9 cellular contexts compared by ENCODE assay signal in genomic region chrX:25020391-25021131, GRCh38. TPM values are rescaled to one million over a fixed set of nuclear protein-coding genes. Genes with fewer than 3 reads are reported as not detected.
A peak's percentile ranks its signal among the peaks of the same experiment; 100 is the strongest.
DNase-seq lines count a peak whose midpoint lies in the region; ATAC-seq and TF ChIP-seq lines count a peak whose summit lies in the region.
"Had no signal": no experiment of that assay in that cellular context is flagged by ENCODE, and none has a peak within 500 bp of the region (broad histone marks: within the 10 kb centered on the region; RNA-seq: fewer than 3 reads in every experiment).

No MANE protein-coding gene starts in this region.

- no peaks in the 10 kb centered on the region for H3K9me1 ChIP-seq in IMR-90 (ENCODE audit: insufficient read depth, low read length)

- no peak overlapping the region for H2AFZ ChIP-seq in IMR-90 (replicated peaks; ENCODE audit: low read length, poor library complexity)

- H3K9me3 ChIP-seq in IMR-90 (ENCODE audit: control insufficient read depth, insufficient read depth, low read length) (peaks cover 10% of the 10 kb centered on the region; the same call in 1 of the 2 replicates), testis (no peaks in the 10 kb centered on the region)
- no peaks in the 10 kb centered on the region for H3K9me3 ChIP-seq in effector memory CD4-positive, alpha-beta T cell (ENCODE audit: control insufficient read depth, low read length)

- no peak overlapping the region for H4K91ac ChIP-seq in IMR-90 (ENCODE audit: insufficient read depth, low read depth, low read length)

- H3K9ac ChIP-seq in IMR-90 (ENCODE audit: low read depth, low read length), result no peak overlapping the region

- dilution Hi-C loops in IMR-90 (cut with HindIII; ENCODE audit: low sequenced_read_pairs, unreplicated experiment), result no loop called here

- H2AK9ac ChIP-seq in IMR-90 (replicated peaks; ENCODE audit: low read depth, low read length, poor library complexity), result no peak overlapping the region

- peaks cover 19% of the 10 kb centered on the region for H3K4me1 Mint-ChIP-seq in activated CD8-positive, alpha-beta T cell treated with anti-CD3 and anti-CD28 coated beads, Interleukin-2, amount 10 ng/mL, durations not matched to agents 7 days and 5 days (ENCODE audit: low read depth)
- peaks cover 25 to 28% of the 10 kb centered on the region in 2 donors for H3K4me1 Mint-ChIP-seq in immature natural killer cell

- TF ChIP-seq POLR2A in IMR-90 (IDR thresholded peaks at IDR 0.05; ENCODE audit: low read depth, low read length), result no peak
- TF ChIP-seq POLR2A in testis (IDR thresholded peaks at IDR 0.05), result no peak

- no peak overlapping the region for H3K4ac ChIP-seq in IMR-90 (ENCODE audit: low read depth, low read length)

- CTCF ChIA-PET in IMR-90 (lab: Yijun Ruan, JAX), result interaction anchor here (1.0 to 1.6 kb wide), 3 partner anchors 12 to 222 kb away, joined by 3 to 4 read pairs (median 3); no protein-coding TSS in a partner anchor
- CTCF ChIA-PET in activated CD8-positive, alpha-beta T cell treated with anti-CD3 and anti-CD28 coated beads, Interleukin-2, amount 10 ng/mL, durations not matched to agents 7 days and 5 days (lab: Charles Lee), result interaction anchor here (0.8 to 2.9 kb wide), 3 partner anchors 9 to 181 kb away, joined by 3 to 16 read pairs (median 15); no protein-coding TSS in a partner anchor

- no peaks in the 10 kb centered on the region for H3K79me1 ChIP-seq in IMR-90 (ENCODE audit: low read depth in 1 of 2, low read length in 2 of 2)

- H3K4me3 ChIP-seq in AG09309 (ENCODE audit: control insufficient read depth, low read depth, low read length) (no peak overlapping the region), IMR-90 (ENCODE audit: insufficient read depth, low read depth, low read length) (no peak overlapping the region), testis (peak overlapping the region; percentile 37 to 47)
- no peak overlapping the region for H3K4me3 ChIP-seq in effector memory CD4-positive, alpha-beta T cell (ENCODE audit: insufficient read depth, low read depth, low read length, poor library complexity, severe bottlenecking)

- H3K56ac ChIP-seq in IMR-90 (ENCODE audit: extremely low read depth, insufficient read depth, low read length), result no peak overlapping the region

- H4K8ac ChIP-seq in IMR-90 (ENCODE audit: low read depth in 2 of 2, low read length in 2 of 2), result no peak overlapping the region

- no peak overlapping the region for H3K4me3 Mint-ChIP-seq in activated CD8-positive, alpha-beta T cell treated with anti-CD3 and anti-CD28 coated beads, Interleukin-2, amount 10 ng/mL, durations not matched to agents 7 days and 5 days
- peak overlapping the region; percentile 29 to 67 (median 58) for H3K4me3 Mint-ChIP-seq in immature natural killer cell

- peak; percentile 45 for TF ChIP-seq CTCF in AG09309 (IDR thresholded peaks at IDR 0.05; ENCODE audit: control insufficient read depth, insufficient read depth, low read depth, low read length, missing control alignments)
- peak; percentile 43 for TF ChIP-seq CTCF in IMR-90 (conservative IDR thresholded peaks at IDR 0.05; ENCODE audit: low read depth, low read length)
- TF ChIP-seq CTCF in testis (IDR thresholded peaks at IDR 0.05), result peak; percentile 35 to 61 (median 50)

- no peaks in the 10 kb centered on the region for H4K20me1 ChIP-seq in IMR-90 (ENCODE audit: insufficient read depth, low read length)

- H3K23ac ChIP-seq in IMR-90 (ENCODE audit: low read depth, low read length), result no peak overlapping the region

- H2AK5ac ChIP-seq in IMR-90 (ENCODE audit: low read depth, low read length), result no peak overlapping the region

- H3K4me1 ChIP-seq in IMR-90 (ENCODE audit: control insufficient read depth, insufficient read depth, low read length), result no peaks in the 10 kb centered on the region; the same call in 1 of the 2 replicates
- no peaks in the 10 kb centered on the region for H3K4me1 ChIP-seq in testis
- H3K4me1 ChIP-seq in effector memory CD4-positive, alpha-beta T cell (ENCODE audit: control insufficient read depth, insufficient read depth, low read length, poor library complexity, severe bottlenecking), result peaks cover 12% of the 10 kb centered on the region

- H3K27ac ChIP-seq in IMR-90 (ENCODE audit: insufficient read depth, low read length), result no peak overlapping the region
- H3K27ac ChIP-seq in testis, result peak overlapping the region in 1 of 2 donors; percentile 18
- no peak overlapping the region for H3K27ac ChIP-seq in caudate nucleus (ENCODE audit: low read depth, low read length)
- H3K27ac ChIP-seq in effector memory CD4-positive, alpha-beta T cell (ENCODE audit: insufficient read depth, low read length, poor library complexity, severe bottlenecking), result no peak overlapping the region

- H3K9me3 Mint-ChIP-seq in activated CD8-positive, alpha-beta T cell treated with anti-CD3 and anti-CD28 coated beads, Interleukin-2, amount 10 ng/mL, durations not matched to agents 7 days and 5 days (ENCODE audit: insufficient read depth), result no peaks in the 10 kb centered on the region
- H3K9me3 Mint-ChIP-seq in immature natural killer cell, result peaks cover 0 to 2% (median 0%) of the 10 kb centered on the region in 6 donors

- H3K27ac Mint-ChIP-seq in activated CD8-positive, alpha-beta T cell treated with anti-CD3 and anti-CD28 coated beads, Interleukin-2, amount 10 ng/mL, durations not matched to agents 7 days and 5 days, result no peak overlapping the region
- H3K27ac Mint-ChIP-seq in immature natural killer cell, result no peak overlapping the region

- H2BK120ac ChIP-seq in IMR-90 (ENCODE audit: low read depth, low read length), result no peak overlapping the region

- no peaks in the 10 kb centered on the region for H3K36me3 ChIP-seq in IMR-90 (ENCODE audit: control insufficient read depth, insufficient read depth, low read length)
- no peaks in the 10 kb centered on the region for H3K36me3 ChIP-seq in testis (ENCODE audit: low read depth, missing control alignments)
- no peaks in the 10 kb centered on the region for H3K36me3 ChIP-seq in effector memory CD4-positive, alpha-beta T cell (ENCODE audit: control insufficient read depth, insufficient read depth, low read length)

- no CpG with 5 or more reads among the region's 48 CpGs for WGBS in IMR-90 (ENCODE audit: extremely low coverage in 2 of 2, insufficient read length in 1 of 2), 2 experiments
- 0% methylated on average over 7 to 8 of the region's 48 CpGs for WGBS in testis, 2 donors

- H3K27me3 ChIP-seq in IMR-90 (ENCODE audit: control insufficient read depth, insufficient read depth, low read length), result peaks cover 82% of the 10 kb centered on the region
- H3K27me3 ChIP-seq in testis, result no peaks in the 10 kb centered on the region
- peaks cover 41% of the 10 kb centered on the region for H3K27me3 ChIP-seq in effector memory CD4-positive, alpha-beta T cell (replicated peaks; ENCODE audit: control insufficient read depth, insufficient read depth, low read length, poor library complexity, severe bottlenecking)

- intact Hi-C loops in IMR-90 (cut with micrococcal nuclease) (loop anchor here (1.0 to 10.0 kb wide), 2 partner anchors 182 to 266 kb away; no protein-coding TSS in a partner anchor), testis (cut with DNase I; ENCODE audit: low total_unique reads) (no loop called here)

- H3K27me3 Mint-ChIP-seq in activated CD8-positive, alpha-beta T cell treated with anti-CD3 and anti-CD28 coated beads, Interleukin-2, amount 10 ng/mL, durations not matched to agents 7 days and 5 days (ENCODE audit: low read depth), result peaks cover 69% of the 10 kb centered on the region
- peaks cover 11 to 62% (median 16%) of the 10 kb centered on the region in 3 donors for H3K27me3 Mint-ChIP-seq in immature natural killer cell (ENCODE audit: low read depth in 3 of 3)

- ATAC-seq in GM18867 (IDR thresholded peaks at IDR 0.05; ENCODE audit: unreplicated experiment), result peak; percentile 65
- ATAC-seq in IMR-90 (ENCODE audit: low read depth), result peak; percentile 32; the same call in 1 of the 2 replicates
- peak; percentile 73 for ATAC-seq in activated CD8-positive, alpha-beta T cell treated with anti-CD3 and anti-CD28 coated beads, Interleukin-2, amount 10 ng/mL, durations not matched to agents 7 days and 5 days

- H3K4me2 ChIP-seq in IMR-90 (ENCODE audit: low read depth, low read length), result no peak overlapping the region; the same call in 1 of the 2 replicates

- no peak overlapping the region for H2BK15ac ChIP-seq in IMR-90 (ENCODE audit: low read depth, low read length)

- in situ Hi-C loops in IMR-90 (cut with MboI; ENCODE audit: low sequenced_read_pairs), result no loop called here

- H3K18ac ChIP-seq in IMR-90 (ENCODE audit: low read depth, low read length), result no peak overlapping the region

- no peak overlapping the region for H2BK20ac ChIP-seq in IMR-90 (ENCODE audit: low read depth, low read length)

- no TSS peak for BruUV-seq in IMR-90 (replicated peaks; lab: Mats Ljungman, UMichigan)

- H2BK5ac ChIP-seq in IMR-90 (ENCODE audit: low read depth, low read length, poor library complexity, severe bottlenecking), result no peak overlapping the region

- H4K5ac ChIP-seq in IMR-90 (ENCODE audit: low read depth, low read length), result no peak overlapping the region

- POLR2A ChIA-PET in IMR-90 (lab: Charles Lee; ENCODE audit: unreplicated experiment), result no interaction called here
- POLR2A ChIA-PET in activated CD8-positive, alpha-beta T cell treated with anti-CD3 and anti-CD28 coated beads, Interleukin-2, amount 10 ng/mL, durations not matched to agents 7 days and 5 days (lab: Charles Lee), result no interaction called here

- DNase-seq in AG09309 (ENCODE audit: low read depth) (no peak), IMR-90 (no peak), immature natural killer cell (peak; percentile 19 to 33 (median 32)), testis (no peak), caudate nucleus (lab: John Stamatoyannopoulos, UW) (no peak)
- peak; percentile 30 for DNase-seq in activated CD8-positive, alpha-beta T cell treated with anti-CD3 and anti-CD28 coated beads, Interleukin-2, amount 10 ng/mL, durations not matched to agents 7 days and 5 days
- DNase-seq in effector memory CD4-positive, alpha-beta T cell, result no peak

- peak; percentile 36 for TF ChIP-seq RAD21 in IMR-90 (IDR thresholded peaks at IDR 0.05; ENCODE audit: low read length)

- no peaks in the 10 kb centered on the region for H3K36me3 Mint-ChIP-seq in activated CD8-positive, alpha-beta T cell treated with anti-CD3 and anti-CD28 coated beads, Interleukin-2, amount 10 ng/mL, durations not matched to agents 7 days and 5 days (ENCODE audit: low read depth)
- H3K36me3 Mint-ChIP-seq in immature natural killer cell, result no peaks in the 10 kb centered on the region

- no peak overlapping the region for H3K14ac ChIP-seq in IMR-90 (replicated peaks; ENCODE audit: low read depth, low read length)

TF ChIP-seq in IMR-90, 13 proteins besides CTCF, POLR2A, EP300 and RAD21:
- TF ChIP-seq SMC3 (IDR thresholded peaks at IDR 0.05; ENCODE audit: low read depth, low read length) (no peak), RFX5 (IDR thresholded peaks at IDR 0.05; ENCODE audit: low read depth, low read length) (no peak)

RNA-seq across cellular contexts. Expression of gene ARX, which starts 4.8 kb away (rescaled TPM):
- total RNA-seq in IMR-90 (2012; rRNA removed) (not detected in 2 replicates), testis (10 to 100 TPM in 1 of 2 donors, 1 to 10 TPM in 1; 7.7 to 13.4 TPM)
- polyA plus RNA-seq in IMR-90 (2012; rRNA removed) (not detected in 2 replicates), immature natural killer cell (not detected), testis (ENCODE audit: insufficient read depth, low read depth, low replicate concordance) (4.9 TPM)
- not detected in 2 replicates for polyA plus RNA-seq in IMR-90 (2012; cell fraction: cytosol; rRNA removed)
- polyA plus RNA-seq in IMR-90 (2012; cell fraction: nucleus; rRNA removed; ENCODE audit: low replicate concordance), result not detected in 2 replicates
- total RNA-seq in activated CD8-positive, alpha-beta T cell treated with anti-CD3 and anti-CD28 coated beads, Interleukin-2, amount 10 ng/mL, durations not matched to agents 7 days and 5 days, result not detected
- total RNA-seq: fibroblast of lung had no signal
- polyA plus RNA-seq: fibroblast of lung had no signal

Comparison
In these comparisons a context has a peak if more than half of its experiments do, and no peak if none do; other contexts are left out.
1. DNase-seq: peak in activated CD8-positive, alpha-beta T cell treated with anti-CD3 and anti-CD28 coated beads, Interleukin-2, amount 10 ng/mL, durations not matched to agents 7 days and 5 days (single experiment) and immature natural killer cell (3 of 3); none in AG09309 (single experiment), IMR-90 (single experiment), testis (single experiment), caudate nucleus (0 of 61) and effector memory CD4-positive, alpha-beta T cell (0 of 3).
2. H3K4me3 ChIP-seq: peak in testis (2 of 2); none in AG09309 (single experiment), IMR-90 (single experiment) and effector memory CD4-positive, alpha-beta T cell (single experiment).
3. Peak in every context shown above with its lines, with median percentiles within 50 percentile points of each other: CTCF ChIP-seq and ATAC-seq.